In genomic region chr7:11831727-11832495, GRCh38 we compare ENCODE assay signal across 8 cellular contexts. TPM values are rescaled to one million over a fixed set of nuclear protein-coding genes. Genes with fewer than 3 reads are reported as not detected.
DNase-seq lines count a peak whose midpoint lies in the region; ATAC-seq and TF ChIP-seq lines count a peak whose summit lies in the region.

Gene THSD7A, minus strand, starts transcription at chr7:11832198. Its CDS starts 252 bp downstream, at chr7:11831946.

- peaks cover 2 to 22% of the 10 kb centered on the region in 2 donors for H3K4me1 Mint-ChIP-seq in stimulated activated naive B cell treated with anti-CD40 and anti-IgM and Interleukin-4, amounts not matched to agents 10 μg/mL and 1 μg/mL and 100 μg/mL, for 72 hours

- TF ChIP-seq CTCF in GM12865 (IDR thresholded peaks at IDR 0.05; ENCODE audit: insufficient read depth, low read depth, low read length, missing control alignments) (no peak), HL-60 (IDR thresholded peaks at IDR 0.05; ENCODE audit: insufficient read depth, low read length) (no peak), colonic mucosa (IDR thresholded peaks at IDR 0.05) (no peak)

- no peak within 1 kb of the TSS for H3K27ac Mint-ChIP-seq in stimulated activated naive B cell treated with anti-CD40 and anti-IgM and Interleukin-4, amounts not matched to agents 10 μg/mL and 1 μg/mL and 100 μg/mL, for 72 hours

- DNase-seq in A172 (ENCODE audit: low spot score) (peak; percentile 30), GM12865 (ENCODE audit: low read depth) (peak; percentile 5), HL-60 (ENCODE audit: low read depth in 1 of 2, low spot score in 1 of 2) (peak in 1 of 2 experiments; percentile 26), colonic mucosa (peak; percentile 23), left kidney (ENCODE audit: low read depth, low spot score) (peak; percentile 87), Kasumi-1 (lab: John Stamatoyannopoulos, UW) (no peak)
- DNase-seq in stimulated activated naive B cell treated with anti-CD40 and anti-IgM and Interleukin-4, amounts not matched to agents 10 μg/mL and 1 μg/mL and 100 μg/mL, for 72 hours = peak; percentile 1

- H3K9ac ChIP-seq in colonic mucosa (ENCODE audit: low read depth in 2 of 2, low read length in 2 of 2) = peak within 1 kb of the TSS; percentile 1 to 8

- peak; percentile 72 to 74 for ATAC-seq in stimulated activated naive B cell treated with anti-CD40 and anti-IgM and Interleukin-4, amounts not matched to agents 10 μg/mL and 1 μg/mL and 100 μg/mL, for 72 hours (replicated peaks)

- H3K4me3 Mint-ChIP-seq in stimulated activated naive B cell treated with anti-CD40 and anti-IgM and Interleukin-4, amounts not matched to agents 10 μg/mL and 1 μg/mL and 100 μg/mL, for 72 hours = peak within 1 kb of the TSS; percentile 69 to 81

- no peaks in the 10 kb centered on the region for H3K4me1 ChIP-seq in colonic mucosa

- no peaks in the 10 kb centered on the region for H3K27me3 ChIP-seq in HL-60 (ENCODE audit: insufficient read depth, poor library complexity, severe bottlenecking)
- H3K27me3 ChIP-seq in colonic mucosa = no peaks in the 10 kb centered on the region

- no peaks in the 10 kb centered on the region for H3K36me3 ChIP-seq in colonic mucosa

- no peaks in the 10 kb centered on the region for H3K9me3 Mint-ChIP-seq in stimulated activated naive B cell treated with anti-CD40 and anti-IgM and Interleukin-4, amounts not matched to agents 10 μg/mL and 1 μg/mL and 100 μg/mL, for 72 hours

- H3K36me3 Mint-ChIP-seq in stimulated activated naive B cell treated with anti-CD40 and anti-IgM and Interleukin-4, amounts not matched to agents 10 μg/mL and 1 μg/mL and 100 μg/mL, for 72 hours = no peaks in the 10 kb centered on the region

- H3K27ac ChIP-seq in HL-60 (replicated peaks) (no peak within 1 kb of the TSS; the same call in 1 of the 2 replicates), colonic mucosa (no peak within 1 kb of the TSS)

- H3K27me3 Mint-ChIP-seq in stimulated activated naive B cell treated with anti-CD40 and anti-IgM and Interleukin-4, amounts not matched to agents 10 μg/mL and 1 μg/mL and 100 μg/mL, for 72 hours = peaks cover 30 to 39% of the 10 kb centered on the region in 2 donors

- H3K4me3 ChIP-seq in GM12865 (ENCODE audit: low read depth, low read length) (peak within 1 kb of the TSS; percentile 3; the same call in 1 of the 2 replicates), HL-60 (replicated peaks; ENCODE audit: insufficient read depth, low read length) (peak within 1 kb of the TSS; percentile 24), colonic mucosa (peak within 1 kb of the TSS; percentile 42)

- no peaks in the 10 kb centered on the region for H3K9me3 ChIP-seq in colonic mucosa

- intact Hi-C loops in colonic mucosa (cut with DNase I) = loop anchor here (10.0 kb wide), 2 partner anchors 397 to 493 kb away; no protein-coding TSS in a partner anchor

TF ChIP-seq in PFSK-1, 5 proteins besides CTCF, POLR2A, EP300 and RAD21:
- TF ChIP-seq TAF1 (IDR thresholded peaks at IDR 0.05; ENCODE audit: borderline replicate concordance, insufficient read depth, low read length) (0 out of 2 replicates have a peak, but pooled peaks have one; percentile 25), POLR2AphosphoS5 (IDR thresholded peaks at IDR 0.05; ENCODE audit: low read depth, low read length) (no peak), SIN3A (IDR thresholded peaks at IDR 0.05; ENCODE audit: borderline replicate concordance, insufficient read depth, low read length) (no peak), FOXP2 (optimal IDR thresholded peaks at IDR 0.05; ENCODE audit: borderline replicate concordance, extremely low read depth, extremely low read length, insufficient read depth) (no peak)
TF ChIP-seq in PFSK-1: peak in this region for 1.

RNA-seq across cellular contexts. Expression of gene THSD7A, which starts in this region (rescaled TPM):
- 0.21 and 0.89 TPM in 2 replicates for total RNA-seq in A172 (2014; rRNA removed; shearing (Covaris generic))
- 2.0 TPM for polyA plus RNA-seq in PFSK-1 (2012; ENCODE audit: insufficient read length, low read depth)
- 1 to 10 TPM; 2.1 to 2.3 TPM for total RNA-seq in colonic mucosa

Comparison
In these comparisons a context has a peak if more than half of its experiments do, and no peak if none do; other contexts are left out.
1. Peak in DNase-seq in A172; RNA of the gene not detected or under 1 TPM.
2. DNase-seq: peak in GM12865 (single experiment), colonic mucosa (single experiment), left kidney (single experiment) and stimulated activated naive B cell treated with anti-CD40 and anti-IgM and Interleukin-4, amounts not matched to agents 10 μg/mL and 1 μg/mL and 100 μg/mL, for 72 hours (single experiment); none in Kasumi-1 (0 of 2).
3. Peak in every context shown above with its lines, with median percentiles within 50 percentile points of each other: H3K4me3 ChIP-seq.